19 cellular contexts compared by ENCODE assay signal in the genomic region with DNA sequence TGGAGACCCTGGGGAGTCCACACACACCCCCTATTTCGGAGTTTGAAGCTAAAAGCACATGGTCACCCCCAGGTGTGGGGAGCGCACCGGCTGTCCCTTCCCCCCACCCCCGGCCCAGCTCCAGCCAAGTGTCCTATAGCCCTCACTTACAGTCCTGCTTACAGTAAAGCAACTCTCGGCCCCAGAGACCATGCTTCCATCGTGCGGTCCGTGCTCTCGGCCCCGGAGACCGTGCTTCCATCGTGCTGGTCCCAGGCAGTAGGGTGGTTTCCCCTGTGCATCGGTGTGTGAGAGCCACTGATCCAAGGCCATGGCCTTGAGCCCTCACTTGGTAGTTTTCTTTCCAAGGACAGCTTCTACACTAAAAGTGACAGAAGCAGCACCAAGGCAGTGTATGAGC. TPM values are rescaled to one million over a fixed set of nuclear protein-coding genes. Genes with fewer than 3 reads are reported as not detected.
DNase-seq lines count a peak whose midpoint lies in the region; ATAC-seq and TF ChIP-seq lines count a peak whose summit lies in the region.
"Had no signal": no experiment of that assay in that cellular context is flagged by ENCODE, and none has a peak within 500 bp of the region (broad histone marks: within the 10 kb centered on the region; RNA-seq: fewer than 3 reads in every experiment).

No MANE protein-coding gene starts in this region.

- H3K27me3 ChIP-seq in GM23338 (ENCODE audit: insufficient read depth) = peaks cover 10% of the 10 kb centered on the region; the same call in 1 of the 2 replicates
- H3K27me3 ChIP-seq in uterus = no peaks in the 10 kb centered on the region
- H3K27me3 ChIP-seq: BE2C had no signal

- no peaks in the 10 kb centered on the region for H3K36me3 ChIP-seq in GM23338 (ENCODE audit: insufficient read depth)
- no peaks in the 10 kb centered on the region for H3K36me3 ChIP-seq in uterus
- H3K36me3 ChIP-seq: BE2C had no signal

- DNase-seq in GM23338 (ENCODE audit: low spot score) (no peak), WTC11 (ENCODE audit: low spot score) (no peak), mesothelial cell of epicardium (ENCODE audit: low spot score in 2 of 2, unreplicated experiment in 2 of 2) (no peak), uterus (no peak)
- no peak for DNase-seq in stimulated activated effector memory CD8-positive, alpha-beta T cell treated with anti-CD3 and anti-CD28 coated beads, Interleukin-12 subunit alpha, Interleukin-12 subunit beta, amount 100 ng/mL, for 72 hours (ENCODE audit: low spot score in 2 of 2)
- DNase-seq: ACHN; BE2C; CD4-positive, alpha-beta memory T cell; GF-D8; HFFc6; IMR-90 had no signal

- no peak for TF ChIP-seq CTCF in GM23338 (conservative IDR thresholded peaks at IDR 0.05; ENCODE audit: low read depth in 2 of 2)
- TF ChIP-seq CTCF in WTC11 (IDR thresholded peaks at IDR 0.05) = no peak
- TF ChIP-seq CTCF in mesothelial cell of epicardium (IDR thresholded peaks at IDR 0.05; ENCODE audit: unreplicated experiment) = no peak
- no peak for TF ChIP-seq CTCF in uterus (IDR thresholded peaks at IDR 0.05)

- H2AFZ ChIP-seq in GM23338 = no peak overlapping the region

- H3K27ac Mint-ChIP-seq in GM23338 (no peak overlapping the region), WTC11 (no peak overlapping the region), mesothelial cell of epicardium (peak overlapping the region; percentile 50)
- peak overlapping the region; percentile 35 for H3K27ac Mint-ChIP-seq in stimulated activated effector memory CD8-positive, alpha-beta T cell treated with anti-CD3 and anti-CD28 coated beads, Interleukin-12 subunit alpha, Interleukin-12 subunit beta, amount 100 ng/mL, for 72 hours
- H3K27ac Mint-ChIP-seq: CD4-positive, alpha-beta memory T cell; HFFc6 had no signal

- peaks cover 2% of the 10 kb centered on the region; the same call in 1 of the 3 replicates for H3K36me3 Mint-ChIP-seq in GM23338 (ENCODE audit: low read depth)
- H3K36me3 Mint-ChIP-seq in WTC11 = peaks cover 13% of the 10 kb centered on the region
- peaks cover 5% of the 10 kb centered on the region for H3K36me3 Mint-ChIP-seq in mesothelial cell of epicardium
- no peaks in the 10 kb centered on the region for H3K36me3 Mint-ChIP-seq in stimulated activated effector memory CD8-positive, alpha-beta T cell treated with anti-CD3 and anti-CD28 coated beads, Interleukin-12 subunit alpha, Interleukin-12 subunit beta, amount 100 ng/mL, for 72 hours
- H3K36me3 Mint-ChIP-seq: CD14-positive monocyte; CD4-positive, alpha-beta memory T cell had no signal

- intact Hi-C loops in uterus (cut with DNase I; ENCODE audit: low total_unique reads) = no loop called here

- POLR2A ChIA-PET in WTC11 (lab: Charles Lee) = no interaction called here

- H3K79me2 ChIP-seq in GM23338 (replicated peaks; ENCODE audit: insufficient read depth) = no peaks in the 10 kb centered on the region

- H3K27me3 Mint-ChIP-seq in GM23338 (ENCODE audit: insufficient read depth, low read depth, poor library complexity) (peaks cover 25% of the 10 kb centered on the region), WTC11 (ENCODE audit: low read depth) (peaks cover 23% of the 10 kb centered on the region), mesothelial cell of epicardium (ENCODE audit: low read depth) (no peaks in the 10 kb centered on the region)

- H3K4me1 Mint-ChIP-seq in GM23338 = peaks cover 41% of the 10 kb centered on the region
- H3K4me1 Mint-ChIP-seq in WTC11 = peaks cover 41% of the 10 kb centered on the region
- H3K4me1 Mint-ChIP-seq in mesothelial cell of epicardium = peaks cover 15% of the 10 kb centered on the region
- peaks cover 11% of the 10 kb centered on the region for H3K4me1 Mint-ChIP-seq in stimulated activated effector memory CD8-positive, alpha-beta T cell treated with anti-CD3 and anti-CD28 coated beads, Interleukin-12 subunit alpha, Interleukin-12 subunit beta, amount 100 ng/mL, for 72 hours
- H3K4me1 Mint-ChIP-seq: CD14-positive monocyte; CD4-positive, alpha-beta memory T cell had no signal

- H3K9me3 ChIP-seq in uterus = no peaks in the 10 kb centered on the region
- H3K9me3 ChIP-seq: BE2C had no signal

- H3K9me3 Mint-ChIP-seq in GM23338 (no peaks in the 10 kb centered on the region; the same call in 2 of the 3 replicates), WTC11 (no peaks in the 10 kb centered on the region), mesothelial cell of epicardium (no peaks in the 10 kb centered on the region)
- no peaks in the 10 kb centered on the region for H3K9me3 Mint-ChIP-seq in stimulated activated effector memory CD8-positive, alpha-beta T cell treated with anti-CD3 and anti-CD28 coated beads, Interleukin-12 subunit alpha, Interleukin-12 subunit beta, amount 100 ng/mL, for 72 hours
- H3K9me3 Mint-ChIP-seq: HFFc6 had no signal

- no peak overlapping the region for H3K27ac ChIP-seq in GM23338 (ENCODE audit: low read depth)
- H3K27ac ChIP-seq in uterus = no peak overlapping the region
- H3K27ac ChIP-seq: HL-60 had no signal

- peaks cover 16% of the 10 kb centered on the region; the same call in 1 of the 2 replicates for H3K4me1 ChIP-seq in GM23338 (ENCODE audit: insufficient read depth)
- no peaks in the 10 kb centered on the region for H3K4me1 ChIP-seq in uterus
- H3K4me1 ChIP-seq: BE2C had no signal

- H3K4me3 Mint-ChIP-seq in GM23338 (no peak overlapping the region), WTC11 (no peak overlapping the region), mesothelial cell of epicardium (no peak overlapping the region)
- no peak overlapping the region for H3K4me3 Mint-ChIP-seq in stimulated activated effector memory CD8-positive, alpha-beta T cell treated with anti-CD3 and anti-CD28 coated beads, Interleukin-12 subunit alpha, Interleukin-12 subunit beta, amount 100 ng/mL, for 72 hours
- H3K4me3 Mint-ChIP-seq: CD4-positive, alpha-beta memory T cell; HFFc6 had no signal

- peaks cover 8% of the 10 kb centered on the region; the same call in 1 of the 2 replicates for H4K20me1 ChIP-seq in GM23338 (replicated peaks; ENCODE audit: insufficient read depth)

- H3F3A ChIP-seq in GM23338 (replicated peaks; ENCODE audit: low read depth) = no peaks in the 10 kb centered on the region

- CTCF ChIA-PET in WTC11 (lab: Charles Lee) = interaction anchor here (0.6 to 1.3 kb wide), 3 partner anchors 12 to 353 kb away, joined by 3 to 7 read pairs (median 6); no protein-coding TSS in a partner anchor

- no peak overlapping the region for H3K4me2 ChIP-seq in GM23338

- no peak for TF ChIP-seq POLR2A in uterus (IDR thresholded peaks at IDR 0.05)

- H3K4me3 ChIP-seq in GM23338 (no peak overlapping the region), uterus (no peak overlapping the region)
- H3K4me3 ChIP-seq: GM12878, K562 had no signal

- H3K9me2 ChIP-seq in GM23338 (ENCODE audit: insufficient read depth) = no peaks in the 10 kb centered on the region

- ATAC-seq in GM23338 (peak; percentile 13; the same call in 1 of the 3 replicates), WTC11 (no peak), HG02852 (IDR thresholded peaks at IDR 0.05; ENCODE audit: unreplicated experiment) (no peak), HG02981 (IDR thresholded peaks at IDR 0.05; ENCODE audit: unreplicated experiment) (no peak), HG02973 (IDR thresholded peaks at IDR 0.05; ENCODE audit: unreplicated experiment) (no peak)
- ATAC-seq in stimulated activated effector memory CD8-positive, alpha-beta T cell treated with anti-CD3 and anti-CD28 coated beads, Interleukin-12 subunit alpha, Interleukin-12 subunit beta, amount 100 ng/mL, for 72 hours = no peak
- ATAC-seq: GM12878, HCT116, K562 had no signal

TF ChIP-seq in GM23338, 12 proteins besides CTCF, POLR2A, EP300 and RAD21 (continues in another document):
- no peak for TF ChIP-seq EZH2phosphoT487 (IDR thresholded peaks at IDR 0.05; ENCODE audit: unreplicated experiment)

TF ChIP-seq in WTC11, 78 proteins besides CTCF, POLR2A, EP300 and RAD21:
- peak; percentile 10; the same call in 1 of the 2 replicates for TF ChIP-seq ZNF121 (CRISPR knock-in tag; IDR thresholded peaks at IDR 0.05)
- no peak for TF ChIP-seq NR1H2 (CRISPR knock-in tag; IDR thresholded peaks at IDR 0.05)
- TF ChIP-seq TEAD4 (CRISPR knock-in tag; IDR thresholded peaks at IDR 0.05) = no peak
- TF ChIP-seq NFATC4 (CRISPR knock-in tag; IDR thresholded peaks at IDR 0.05) = no peak

RNA-seq across cellular contexts. Expression of a gene that starts 48.7 kb away (rescaled TPM):
- 0.50 and 1.3 TPM in 2 replicates for total RNA-seq in GM23338 (2014; rRNA removed; shearing (Covaris generic))
- polyA plus RNA-seq in GM23338 (2016; fragmentation: Nextera tagmentation; extraction: Ambion mirVana) = 0.87 and 0.99 TPM in 2 replicates
- total RNA-seq in WTC11 (2021) = 15.3 to 25.6 TPM (median 19.1 TPM) in 3 replicates
- 0.40 to 1.1 TPM (median 0.79 TPM) in 3 replicates for total RNA-seq in mesothelial cell of epicardium
- total RNA-seq in uterus = not detected
- total RNA-seq: CD4-positive, alpha-beta memory T cell; GM12878; HFFc6; IMR-90 had no signal
- polyA plus RNA-seq: CD14-positive monocyte; CD4-positive, alpha-beta memory T cell; GM12878 had no signal

Comparison
In these comparisons a context has a peak if more than half of its experiments do, and no peak if none do; other contexts are left out.
1. H3K27ac Mint-ChIP-seq: peak in mesothelial cell of epicardium (single experiment) and stimulated activated effector memory CD8-positive, alpha-beta T cell treated with anti-CD3 and anti-CD28 coated beads, Interleukin-12 subunit alpha, Interleukin-12 subunit beta, amount 100 ng/mL, for 72 hours (single experiment); none in GM23338 (single experiment) and WTC11 (single experiment).